8 cellular contexts compared by ENCODE assay signal in genomic region chr2:98869868-98870267, GRCh38.
DNase-seq lines count a peak whose midpoint lies in the region; ATAC-seq and TF ChIP-seq lines count a peak whose summit lies in the region.
"Had no signal": no experiment of that assay in that cellular context is flagged by ENCODE, and none has a peak within 500 bp of the region (broad histone marks: within the 10 kb centered on the region; RNA-seq: fewer than 3 reads in every experiment).

No MANE protein-coding gene starts in this region.

- WGBS in esophagus squamous epithelium, 2 donors: 21 to 44% methylated on average over 2 to 3 of the region's 4 CpGs
- 69 to 85% methylated on average over 2 to 4 of the region's 4 CpGs for WGBS in testis, 2 donors

- ATAC-seq in HG02840 (IDR thresholded peaks at IDR 0.05; ENCODE audit: low FRiP score, unreplicated experiment): no peak

- intact Hi-C loops in esophagus squamous epithelium (cut with DNase I): no loop called here
- intact Hi-C loops in testis (cut with DNase I; ENCODE audit: low total_unique reads): no loop called here

- TF ChIP-seq POLR2A in esophagus squamous epithelium (IDR thresholded peaks at IDR 0.05): no peak
- no peak for TF ChIP-seq POLR2A in testis (IDR thresholded peaks at IDR 0.05)

- H3K36me3 ChIP-seq in esophagus squamous epithelium (no peaks in the 10 kb centered on the region), testis (ENCODE audit: low read depth, missing control alignments) (no peaks in the 10 kb centered on the region)

- peak; percentile 97 for DNase-seq in NCI-H1105 (lab: John Stamatoyannopoulos, UW)
- peak; percentile 97 for DNase-seq in NCI-H748 (lab: John Stamatoyannopoulos, UW; ENCODE audit: unreplicated experiment)
- no peak for DNase-seq in esophagus squamous epithelium (lab: John Stamatoyannopoulos, UW)
- DNase-seq in testis: peak; percentile 28
- no peak for DNase-seq in iPS-NIHi7 (ENCODE audit: extremely low spot score)
- no peak for DNase-seq in GM13976 (ENCODE audit: low spot score)
- DNase-seq: NCI-H446 treated with DMSO at 0.1 percent for 48 hours had no signal

- H3K27ac ChIP-seq in esophagus squamous epithelium: peak overlapping the region; percentile 87 to 95 (median 91)
- H3K27ac ChIP-seq in testis: no peak overlapping the region

- H3K9me3 ChIP-seq in esophagus squamous epithelium (no peaks in the 10 kb centered on the region), testis (no peaks in the 10 kb centered on the region)

- peak in 3 of 6 experiments; percentile 10 to 48 (median 31) for TF ChIP-seq CTCF in esophagus squamous epithelium (IDR thresholded peaks at IDR 0.05)
- TF ChIP-seq CTCF in testis (IDR thresholded peaks at IDR 0.05): no peak
- no peak for TF ChIP-seq CTCF in GM13976 (IDR thresholded peaks at IDR 0.05; ENCODE audit: borderline replicate concordance, control extremely low read depth, extremely low read depth, insufficient read depth, missing control alignments)

- peak overlapping the region; percentile 12 to 54 (median 45) for H3K4me3 ChIP-seq in esophagus squamous epithelium
- no peak overlapping the region for H3K4me3 ChIP-seq in testis

- H3K4me1 ChIP-seq in esophagus squamous epithelium (peaks cover 9 to 77% (median 11%) of the 10 kb centered on the region in 3 donors), testis (peaks cover 6% of the 10 kb centered on the region)

- H3K27me3 ChIP-seq in esophagus squamous epithelium (no peaks in the 10 kb centered on the region), testis (no peaks in the 10 kb centered on the region)

- in situ Hi-C loops in GM13976 (cut with MboI; ENCODE audit: low sequenced_read_pairs, unreplicated experiment): no loop called here

Comparison
In these comparisons a context has a peak if more than half of its experiments do, and no peak if none do; other contexts are left out.
1. DNase-seq: peak in NCI-H1105 (single experiment), NCI-H748 (single experiment) and testis (single experiment); none in esophagus squamous epithelium (single experiment), iPS-NIHi7 (single experiment) and GM13976 (single experiment).
2. H3K27ac ChIP-seq: peak in esophagus squamous epithelium (4 of 4); none in testis (0 of 2).
3. H3K4me3 ChIP-seq: peak in esophagus squamous epithelium (4 of 4); none in testis (0 of 2).